ENCODE assay signal across 20 cellular contexts in the genomic region with DNA sequence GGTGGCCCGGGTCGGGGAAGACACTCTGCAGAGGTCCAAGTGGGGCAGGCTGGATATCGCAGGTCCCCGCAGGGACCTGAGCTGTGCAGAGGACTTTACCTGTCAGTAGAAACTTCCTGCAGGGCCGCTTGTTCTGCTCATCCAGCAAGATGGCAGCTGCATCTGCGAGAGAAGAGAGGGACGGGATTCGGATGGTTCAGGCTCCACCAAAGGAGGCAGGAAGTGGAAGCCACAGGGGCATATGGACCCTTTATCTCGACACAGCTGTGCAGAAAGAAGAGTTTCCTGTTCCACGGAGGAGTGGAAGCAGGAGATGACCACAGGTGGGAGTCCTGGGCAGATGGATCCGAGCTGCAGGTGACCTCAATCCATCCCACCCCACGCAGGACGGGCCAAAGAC. TPM values are rescaled to one million over a fixed set of nuclear protein-coding genes. Genes with fewer than 3 reads are reported as not detected.
DNase-seq lines count a peak whose midpoint lies in the region; ATAC-seq and TF ChIP-seq lines count a peak whose summit lies in the region.
"Had no signal": no experiment of that assay in that cellular context is flagged by ENCODE, and none has a peak within 500 bp of the region (broad histone marks: within the 10 kb centered on the region; RNA-seq: fewer than 3 reads in every experiment).

No MANE protein-coding gene starts in this region.

- peak overlapping the region in 2 of 3 experiments; percentile 27 to 68; a peak in 1 of 7 replicates for H3K27ac Mint-ChIP-seq in H9
- no peak overlapping the region for H3K27ac Mint-ChIP-seq in glutamatergic neuron (ENCODE audit: unreplicated experiment)
- H3K27ac Mint-ChIP-seq in stimulated activated naive B cell treated with anti-CD40 and anti-IgM and Interleukin-4, amounts not matched to agents 10 μg/mL and 1 μg/mL and 100 μg/mL, for 72 hours = peak overlapping the region; percentile 14
- H3K27ac Mint-ChIP-seq: B cell had no signal

- H3K27me3 ChIP-seq in DND-41 (ENCODE audit: insufficient read depth, low read length, poor library complexity) (no peaks in the 10 kb centered on the region), H9 (ENCODE audit: insufficient read depth, low read length) (no peaks in the 10 kb centered on the region)
- H3K27me3 ChIP-seq: SJSA1 had no signal

- no peak overlapping the region for H4K91ac ChIP-seq in H9 (ENCODE audit: insufficient read length, low read depth, low read length)

- H4K5ac ChIP-seq in H9 (ENCODE audit: insufficient read length, low read depth, low read length) = no peak overlapping the region

- intact Hi-C loops in left colon (cut with DNase I, micrococcal nuclease) = no loop called here

- no peak overlapping the region for H2BK5ac ChIP-seq in H9 (ENCODE audit: insufficient read length, low read length)

- no peak overlapping the region for H2BK12ac ChIP-seq in H9 (ENCODE audit: insufficient read length, low read depth, low read length)

- no peak overlapping the region for H2BK120ac ChIP-seq in H9 (ENCODE audit: low read depth, low read length, poor library complexity, severe bottlenecking)

- H3K79me1 ChIP-seq in H9 (ENCODE audit: insufficient read depth, low read depth, low read length, poor library complexity, severe bottlenecking) = no peaks in the 10 kb centered on the region

- H3K27ac ChIP-seq in DND-41 (ENCODE audit: low read length) = peak overlapping the region; percentile 44
- H3K27ac ChIP-seq in H9 (ENCODE audit: insufficient read length, low read depth, low read length) = no peak overlapping the region
- H3K27ac ChIP-seq: SJSA1 had no signal

- no peak overlapping the region for H3K56ac ChIP-seq in H9 (ENCODE audit: insufficient read length, low read depth, low read length)

- TF ChIP-seq CTCF in DND-41 (IDR thresholded peaks at IDR 0.05; ENCODE audit: borderline replicate concordance, extremely low read depth, low read length, poor library complexity, severe bottlenecking) = no peak
- no peak for TF ChIP-seq CTCF in H9 (conservative IDR thresholded peaks at IDR 0.05)
- TF ChIP-seq CTCF in glutamatergic neuron (IDR thresholded peaks at IDR 0.05; ENCODE audit: partially characterized antibody, unreplicated experiment) = no peak

- peak overlapping the region; percentile 72 for H4K8ac ChIP-seq in H9 (replicated peaks; ENCODE audit: insufficient read length, low read depth, low read length)

- H3K27me3 Mint-ChIP-seq in H9 (ENCODE audit: low read depth) (no peaks in the 10 kb centered on the region), glutamatergic neuron (ENCODE audit: unreplicated experiment) (no peaks in the 10 kb centered on the region)
- H3K27me3 Mint-ChIP-seq in stimulated activated naive B cell treated with anti-CD40 and anti-IgM and Interleukin-4, amounts not matched to agents 10 μg/mL and 1 μg/mL and 100 μg/mL, for 72 hours = no peaks in the 10 kb centered on the region
- H3K27me3 Mint-ChIP-seq: B cell had no signal

- H3K4me2 ChIP-seq in DND-41 (ENCODE audit: insufficient read depth, low read length) = no peak overlapping the region
- H3K4me2 ChIP-seq in H9 (ENCODE audit: insufficient read depth, insufficient read length, low read length) = no peak overlapping the region

- H3K18ac ChIP-seq in H9 (ENCODE audit: insufficient read length, low read depth, low read length) = no peak overlapping the region

- H3K4me1 Mint-ChIP-seq in H9 (peaks cover 0 to 4% of the 10 kb centered on the region in 2 experiments; a peak in 2 of 4 replicates), glutamatergic neuron (ENCODE audit: low read depth, unreplicated experiment) (no peaks in the 10 kb centered on the region)
- no peaks in the 10 kb centered on the region for H3K4me1 Mint-ChIP-seq in stimulated activated naive B cell treated with anti-CD40 and anti-IgM and Interleukin-4, amounts not matched to agents 10 μg/mL and 1 μg/mL and 100 μg/mL, for 72 hours
- H3K4me1 Mint-ChIP-seq: B cell had no signal

- H3K4me1 ChIP-seq in DND-41 (ENCODE audit: insufficient read depth, low read length) (no peaks in the 10 kb centered on the region), H9 (ENCODE audit: insufficient read depth, low read length) (no peaks in the 10 kb centered on the region)
- H3K4me1 ChIP-seq: SJSA1 had no signal

- H3K36me3 ChIP-seq in DND-41 (ENCODE audit: insufficient read depth, low read length) = peaks cover 46% of the 10 kb centered on the region

- peaks cover 3% of the 10 kb centered on the region in 2 experiments; a peak in 3 of 5 replicates for H3K9me3 Mint-ChIP-seq in H9
- H3K9me3 Mint-ChIP-seq in glutamatergic neuron (ENCODE audit: unreplicated experiment) = peaks cover 1% of the 10 kb centered on the region
- no peaks in the 10 kb centered on the region for H3K9me3 Mint-ChIP-seq in stimulated activated naive B cell treated with anti-CD40 and anti-IgM and Interleukin-4, amounts not matched to agents 10 μg/mL and 1 μg/mL and 100 μg/mL, for 72 hours

- H2AFZ ChIP-seq in DND-41 (ENCODE audit: low read depth, low read length) (no peak overlapping the region), H9 (ENCODE audit: low read length) (no peak overlapping the region)

- H3K9ac ChIP-seq in DND-41 (ENCODE audit: low read depth, low read length) = no peak overlapping the region
- no peak overlapping the region for H3K9ac ChIP-seq in H9 (ENCODE audit: extremely low read depth, insufficient read length, low read length)

- no peak overlapping the region for H3K14ac ChIP-seq in H9 (ENCODE audit: insufficient read depth, low read length)

- no peak overlapping the region for H2AK5ac ChIP-seq in H9 (ENCODE audit: insufficient read length, low read length)

- peaks cover 4% of the 10 kb centered on the region for H3K23me2 ChIP-seq in H9 (ENCODE audit: insufficient read length, low read depth, low read length, poor library complexity, severe bottlenecking)

- no peak overlapping the region for H3T11ph ChIP-seq in H9 (ENCODE audit: low read length)

- ATAC-seq in DND-41 (ENCODE audit: insufficient read depth, low read depth) (peak; percentile 52; the same call in 2 of the 3 replicates), left colon (no peak)
- ATAC-seq in stimulated activated naive B cell treated with anti-CD40 and anti-IgM and Interleukin-4, amounts not matched to agents 10 μg/mL and 1 μg/mL and 100 μg/mL, for 72 hours (replicated peaks) = no peak
- ATAC-seq: PC-3 had no signal

- H3K4me3 ChIP-seq in DND-41 (ENCODE audit: low read depth in 1 of 2, low read length in 2 of 2) = no peak overlapping the region
- H3K4me3 ChIP-seq: SJSA1 had no signal

- DNase-seq in DND-41 (peak; percentile 20), H9 (no peak), glutamatergic neuron (peak; percentile 6), SKM-1 (lab: John Stamatoyannopoulos, UW; ENCODE audit: unreplicated experiment) (no peak), left colon (no peak)
- no peak for DNase-seq in stimulated activated naive B cell treated with anti-CD40 and anti-IgM and Interleukin-4, amounts not matched to agents 10 μg/mL and 1 μg/mL and 100 μg/mL, for 72 hours
- DNase-seq in activated CD4-positive, CD25-positive, alpha-beta regulatory T cell treated with anti-CD3 and anti-CD28 coated beads, Interleukin-2, amount 50 U/mL, for 72 hours = no peak
- DNase-seq: Calu3; DMS79 treated with DMSO at 0.1 percent for 48 hours; KG1; MM.1S; NCI-H2029 treated with DMSO at 0.1 percent for 48 hours; NCI-H446 treated with DMSO at 0.1 percent for 48 hours; NCI-H526; NCI-H82; NK-92 treated with Interleukin-12 subunit alpha and Interleukin-12 subunit beta, amount 100 ng/mL, for 24 hours; PC-3; Right ventricle myocardium superior had no signal

- H2BK20ac ChIP-seq in H9 (ENCODE audit: low read depth, low read length, poor library complexity, severe bottlenecking) = no peak overlapping the region

- no peak overlapping the region for H3K4ac ChIP-seq in H9 (ENCODE audit: low read depth, low read length)

- H2BK15ac ChIP-seq in H9 (ENCODE audit: low read depth, low read length) = no peak overlapping the region

- H3K36me3 Mint-ChIP-seq in H9 (ENCODE audit: insufficient read depth in 1 of 3, low read depth in 3 of 3) = peaks cover 3 to 8% (median 5%) of the 10 kb centered on the region in 3 experiments; a peak in 6 of 7 replicates
- H3K36me3 Mint-ChIP-seq in glutamatergic neuron (ENCODE audit: unreplicated experiment) = peaks cover 3% of the 10 kb centered on the region
- H3K36me3 Mint-ChIP-seq in stimulated activated naive B cell treated with anti-CD40 and anti-IgM and Interleukin-4, amounts not matched to agents 10 μg/mL and 1 μg/mL and 100 μg/mL, for 72 hours = peaks cover 29 to 62% of the 10 kb centered on the region in 2 donors

- no CpG with 5 or more reads among the region's 13 CpGs for WGBS in H9 (ENCODE audit: extremely low coverage, insufficient read length, low lambda C conversion rate)

- no peak overlapping the region for H3K23ac ChIP-seq in H9 (ENCODE audit: insufficient read length, low read depth, low read length)

- H4K20me1 ChIP-seq in DND-41 (ENCODE audit: insufficient read depth, low read length) (no peaks in the 10 kb centered on the region; the same call in none of the 2 replicates), H9 (ENCODE audit: control insufficient read depth, insufficient read depth, insufficient read length) (no peaks in the 10 kb centered on the region)

- H3K4me3 Mint-ChIP-seq in H9 (no peak overlapping the region), glutamatergic neuron (ENCODE audit: unreplicated experiment) (no peak overlapping the region)
- no peak overlapping the region for H3K4me3 Mint-ChIP-seq in stimulated activated naive B cell treated with anti-CD40 and anti-IgM and Interleukin-4, amounts not matched to agents 10 μg/mL and 1 μg/mL and 100 μg/mL, for 72 hours
- H3K4me3 Mint-ChIP-seq: B cell had no signal

- H3K79me2 ChIP-seq in DND-41 (ENCODE audit: insufficient read depth, low read length) (no peaks in the 10 kb centered on the region), H9 (ENCODE audit: insufficient read depth, low read length) (no peaks in the 10 kb centered on the region)

- no peaks in the 10 kb centered on the region for H3K9me3 ChIP-seq in DND-41 (ENCODE audit: insufficient read depth, low read length, severe bottlenecking)
- no peaks in the 10 kb centered on the region for H3K9me3 ChIP-seq in H9 (ENCODE audit: control insufficient read depth, low read depth, low read length)
- H3K9me3 ChIP-seq: SJSA1 had no signal

RNA-seq across cellular contexts. Expression of gene CABP7, which starts 22.5 kb away (rescaled TPM):
- total RNA-seq in H9 (2021) (0.81 and 0.83 TPM in 2 replicates), glutamatergic neuron (ENCODE audit: unreplicated experiment) (14.6 TPM), left colon (under 1 TPM in 1 of 2 donors, not detected in 1; 0.12 TPM)
- total RNA-seq: B cell, Calu3, Right ventricle myocardium superior, SJSA1 had no signal

RNA-seq across cellular contexts. Expression of gene ZMAT5, which starts 24.5 kb away (rescaled TPM):
- 13.4 and 13.9 TPM in 2 replicates for total RNA-seq in H9 (2021)
- 16.9 TPM for total RNA-seq in glutamatergic neuron (ENCODE audit: unreplicated experiment)
- 10 to 100 TPM; 12.7 TPM for total RNA-seq in left colon

RNA-seq across cellular contexts. Expression of gene UQCR10, which starts 24.9 kb away (rescaled TPM):
- total RNA-seq in H9 (2021) (116 and 124 TPM in 2 replicates), glutamatergic neuron (ENCODE audit: unreplicated experiment) (77.7 TPM), left colon (100 to 1,000 TPM; 157 to 198 TPM)

Comparison
In these comparisons a context has a peak if more than half of its experiments do, and no peak if none do; other contexts are left out.
1. DNase-seq: peak in DND-41 (single experiment) and glutamatergic neuron (single experiment); none in H9 (single experiment), stimulated activated naive B cell treated with anti-CD40 and anti-IgM and Interleukin-4, amounts not matched to agents 10 μg/mL and 1 μg/mL and 100 μg/mL, for 72 hours (single experiment), SKM-1 (single experiment), left colon (0 of 2) and activated CD4-positive, CD25-positive, alpha-beta regulatory T cell treated with anti-CD3 and anti-CD28 coated beads, Interleukin-2, amount 50 U/mL, for 72 hours (single experiment).